In the genomic region with DNA sequence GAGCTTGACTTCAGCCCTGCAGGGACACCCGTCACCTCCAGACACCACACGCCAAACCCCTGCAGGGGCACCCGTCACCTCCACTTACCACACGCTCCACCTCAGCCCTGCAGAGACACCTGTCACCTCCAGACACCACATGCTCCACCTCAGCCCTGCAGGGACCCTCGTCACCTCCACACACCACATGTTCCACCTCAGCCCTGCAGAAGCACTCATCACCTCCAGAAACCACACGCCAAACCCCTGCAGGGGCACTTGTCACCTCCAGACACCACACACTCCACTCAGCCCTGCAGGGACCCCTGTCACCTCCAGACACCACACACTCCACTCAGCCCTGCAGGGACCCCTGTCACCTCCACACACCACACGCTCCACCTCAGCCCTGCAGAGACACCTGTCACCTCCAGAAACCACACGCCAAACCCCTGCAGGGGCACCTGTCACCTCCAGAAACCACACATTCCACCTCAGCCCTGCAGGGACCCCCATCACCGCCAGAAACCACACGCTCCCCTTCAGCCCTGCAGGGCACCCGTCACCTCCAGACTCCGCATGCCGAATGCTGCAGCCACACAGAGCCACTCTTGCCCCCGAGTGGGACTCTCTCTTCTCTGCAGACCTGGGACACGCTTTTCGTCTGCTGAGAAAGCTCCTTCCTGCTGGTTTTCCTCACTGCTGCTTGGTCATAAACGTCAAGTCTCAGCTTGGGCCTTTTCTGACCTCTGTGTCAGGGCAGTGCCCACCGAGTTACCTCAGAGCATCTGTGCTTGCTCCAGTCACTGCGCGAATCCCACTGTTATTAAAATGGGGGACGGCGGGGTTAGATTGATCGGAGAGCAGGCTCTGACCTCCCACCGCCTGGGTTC, we compare ENCODE assay signal across 23 cellular contexts.
"Had no signal": no experiment of that assay in that cellular context is flagged by ENCODE, and none has a peak within 500 bp of the region (broad histone marks: within the 10 kb centered on the region; RNA-seq: fewer than 3 reads in every experiment).

No MANE protein-coding gene starts in this region.

- H3K9me3 ChIP-seq: body of pancreas, ovary, psoas muscle, tibial artery had no signal

- DNase-seq: activated CD4-positive, alpha-beta memory T cell treated with anti-CD3 and anti-CD28 coated beads for 36 hours; activated CD4-positive, alpha-beta T cell treated with anti-CD3 and anti-CD28 coated beads for 4 hours; activated CD4-positive, CD25-positive, alpha-beta regulatory T cell; activated gamma-delta T cell treated with Interleukin-2 at 50 U/mL for 16 hours; activated T-cell treated with anti-CD3 and anti-CD28 coated beads, Interleukin-2, amount 50 U/mL, for 1 hour; anterior cingulate cortex; body of pancreas; effector CD8-positive, alpha-beta T cell; hypothalamus; left colon; mesendoderm; naive thymus-derived CD4-positive, alpha-beta T cell; ovary; psoas muscle; right cardiac atrium; stimulated activated CD4-positive, alpha-beta T cell treated with anti-CD3 and anti-CD28 coated beads, Interleukin-12 subunit alpha, Interleukin-12 subunit beta, amount 100 ng/mL, for 4 hours; stimulated activated CD4-positive, alpha-beta T cell treated with anti-CD3 and anti-CD28 coated beads, Interleukin-4, amount 100 ng/mL, for 4 hours; substantia nigra; SW 1271; T-helper 17 cell; tibial artery had no signal

- H3K4me1 ChIP-seq: body of pancreas, psoas muscle, tibial artery had no signal

- ATAC-seq: body of pancreas; esophagus mucosa; left colon; naive thymus-derived CD4-positive, alpha-beta T cell; psoas muscle; right cardiac atrium; T-helper 17 cell had no signal

- H3K27me3 ChIP-seq: body of pancreas, cardiac muscle cell, ovary, tibial artery had no signal

- H3K4me3 ChIP-seq: body of pancreas, cardiac muscle cell, ovary, psoas muscle, tibial artery had no signal

- H3K36me3 ChIP-seq: cardiac muscle cell, ovary, tibial artery had no signal

- H3K27ac ChIP-seq: body of pancreas, cardiac muscle cell, ovary, psoas muscle, tibial artery had no signal
